8 cellular contexts compared by ENCODE assay signal in genomic region chrX:103343105-103343504, GRCh38. TPM values are rescaled to one million over a fixed set of nuclear protein-coding genes. Genes with fewer than 3 reads are reported as not detected.
A peak's percentile ranks its signal among the peaks of the same experiment; 100 is the strongest.
DNase-seq lines count a peak whose midpoint lies in the region; ATAC-seq and FAIRE-seq lines count a peak whose summit lies in the region.

No MANE protein-coding gene starts in this region.

- H3K27ac Mint-ChIP-seq in T-cell = peak overlapping the region; percentile 19 to 55

- in situ Hi-C loops in ACHN (cut with HindIII; ENCODE audit: low pct_ligation_motif_present, low pct_unique_long_range_greater_than_20kb, low sequenced_read_pairs) = no loop called here

- H3K4me3 Mint-ChIP-seq in T-cell = no peak overlapping the region

- ATAC-seq in HG03520 (IDR thresholded peaks at IDR 0.05; ENCODE audit: unreplicated experiment) (peak; percentile 61), T-cell (replicated peaks in 1 of 4) (peak in 2 of 4 experiments; percentile 51 to 53)

- peak; percentile 50 for DNase-seq in ACHN
- DNase-seq in T-cell = peak in 26 of 34 experiments; percentile 4 to 39 (median 24)
- peak; percentile 58 for DNase-seq in dedifferentiated amniotic fluid mesenchymal stem cell (ENCODE audit: extremely low spot score)
- DNase-seq in myocyte (ENCODE audit: low read depth) = peak; percentile 52
- DNase-seq in HTR-8/SVneo (ENCODE audit: insufficient read length, low spot score) = no peak
- DNase-seq in NCI-H187 treated with DMSO at 0.1 percent for 48 hours (lab: John Stamatoyannopoulos, UW) = no peak

- POLR2A ChIA-PET in T-cell (lab: Charles Lee) = no interaction called here

- H3K9me3 Mint-ChIP-seq in T-cell = no peaks in the 10 kb centered on the region

- CTCF ChIA-PET in T-cell (lab: Charles Lee) = interaction anchor here (0.5 to 1.0 kb wide), 5 partner anchors 56 to 470 kb away, joined by 3 to 6 read pairs (median 3); no protein-coding TSS in a partner anchor

- peaks cover 0 to 18% of the 10 kb centered on the region in 2 donors for H3K27me3 Mint-ChIP-seq in T-cell

- H3K36me3 Mint-ChIP-seq in T-cell = no peaks in the 10 kb centered on the region

- peak; percentile 90 for FAIRE-seq in G401.6 (lab: Jason Lieb, UNC)
- FAIRE-seq in HTR-8/SVneo (lab: Jason Lieb, UNC) = no peak

- H3K4me1 Mint-ChIP-seq in T-cell = peaks cover 0 to 4% (median 4%) of the 10 kb centered on the region in 3 donors

RNA-seq across cellular contexts. Expression of gene TCEAL7, which starts 13.1 kb away (rescaled TPM):
- total RNA-seq in T-cell (not detected), myocyte (54.0 and 66.3 TPM in 2 replicates)
- polyA plus RNA-seq in myocyte (2012) = 16.7 TPM

RNA-seq across cellular contexts. Expression of gene TCEAL9, which starts 13.2 kb away (rescaled TPM):
- total RNA-seq in T-cell (1 to 10 TPM in 3 of 5 donors, under 1 TPM in 1, not detected in 1; 0.65 to 1.7 (median 1.3) TPM), myocyte (158 and 197 TPM in 2 replicates)
- 120 TPM for polyA plus RNA-seq in myocyte (2012)

RNA-seq across cellular contexts. Expression of gene BEX2, which starts 32.3 kb away (rescaled TPM):
- 10 to 100 TPM; 24.0 to 38.3 (median 26.8) TPM for total RNA-seq in T-cell
- total RNA-seq in myocyte = 6.5 and 11.7 TPM in 2 replicates
- 2.7 TPM for polyA plus RNA-seq in myocyte (2012)

RNA-seq across cellular contexts. Expression of gene BEX3, which starts 33.2 kb away (rescaled TPM):
- total RNA-seq in T-cell = 10 to 100 TPM; 17.7 to 41.5 (median 27.7) TPM
- 211 TPM in 2 replicates for total RNA-seq in myocyte
- 376 TPM for polyA plus RNA-seq in myocyte (2012)

Comparison
In these comparisons a context has a peak if more than half of its experiments do, and no peak if none do; other contexts are left out.
1. DNase-seq: peak in ACHN (single experiment), T-cell (26 of 34), dedifferentiated amniotic fluid mesenchymal stem cell (single experiment) and myocyte (single experiment); none in HTR-8/SVneo (single experiment) and NCI-H187 treated with DMSO at 0.1 percent for 48 hours (single experiment).
2. RNA of gene TCEAL7, which starts 13.1 kb away (total RNA-seq): 54.0 to 66.3 TPM in myocyte; not detected in T-cell; every median in the first group is over 10 times any median in the second.
3. RNA of gene TCEAL9, which starts 13.2 kb away (total RNA-seq): 158 to 197 TPM in myocyte; 0.65 to 1.7 TPM in T-cell; every median in the first group is over 10 times any median in the second.